ENCODE assay signal across 10 cellular contexts in genomic region chr3:46970391-46971091, GRCh38. TPM values are rescaled to one million over a fixed set of nuclear protein-coding genes. Genes with fewer than 3 reads are reported as not detected.
DNase-seq lines count a peak whose midpoint lies in the region; ATAC-seq, FAIRE-seq and TF ChIP-seq lines count a peak whose summit lies in the region.
"Had no signal": no experiment of that assay in that cellular context is flagged by ENCODE, and none has a peak within 500 bp of the region (broad histone marks: within the 10 kb centered on the region; RNA-seq: fewer than 3 reads in every experiment).

No MANE protein-coding gene starts in this region.

- no peak overlapping the region for H2AFZ ChIP-seq in PC-9

- no peak for ATAC-seq in T-helper 17 cell

- H3K4me3 Mint-ChIP-seq in Calu3 (ENCODE audit: low read depth, unreplicated experiment) (peak overlapping the region; percentile 29), T-helper 17 cell (peak overlapping the region; percentile 25), osteocyte (ENCODE audit: unreplicated experiment) (no peak overlapping the region)

- no peaks in the 10 kb centered on the region for H3K9me2 ChIP-seq in PC-9 (ENCODE audit: insufficient read depth)

- peak; percentile 38 for DNase-seq in Calu3
- no peak for DNase-seq in T-helper 17 cell
- DNase-seq in glomerular visceral epithelial cell (ENCODE audit: extremely low spot score): peak; percentile 77
- DNase-seq in osteocyte (ENCODE audit: extremely low spot score, unreplicated experiment): no peak
- DNase-seq in midbrain (lab: John Stamatoyannopoulos, UW): no peak
- no peak for DNase-seq in GM12891 (ENCODE audit: insufficient read length, low spot score)
- no peak for DNase-seq in GM10248 (ENCODE audit: extremely low spot score)
- DNase-seq in PC-9: no peak
- DNase-seq: EL; stimulated activated CD4-positive, alpha-beta T cell treated with anti-CD3 and anti-CD28 coated beads, Interleukin-1b, Interleukin-23, amount 100 ng/mL, for 48 hours had no signal

- no peak overlapping the region for H3K27ac ChIP-seq in PC-9

- peaks cover 2% of the 10 kb centered on the region; the same call in 1 of the 2 replicates for H3F3A ChIP-seq in PC-9 (ENCODE audit: insufficient read depth, low read depth)

- H3K27me3 Mint-ChIP-seq in Calu3 (ENCODE audit: unreplicated experiment): no peaks in the 10 kb centered on the region
- no peaks in the 10 kb centered on the region for H3K27me3 Mint-ChIP-seq in T-helper 17 cell
- no peaks in the 10 kb centered on the region for H3K27me3 Mint-ChIP-seq in osteocyte (ENCODE audit: unreplicated experiment)

- no TSS peak for BruUV-seq in Calu3 (replicated peaks; lab: Mats Ljungman, UMichigan)
- no TSS peak for BruUV-seq in PC-9 (replicated peaks; lab: Mats Ljungman, UMichigan)

- H3K36me3 ChIP-seq in PC-9 (ENCODE audit: low read depth): no peaks in the 10 kb centered on the region; the same call in 1 of the 2 replicates

- no peak overlapping the region for H3K4me2 ChIP-seq in PC-9

- H3K4me3 ChIP-seq in PC-9: no peak overlapping the region

- H3K4me1 Mint-ChIP-seq in Calu3 (ENCODE audit: low read depth, unreplicated experiment) (peaks cover 80% of the 10 kb centered on the region), T-helper 17 cell (peaks cover 79% of the 10 kb centered on the region), osteocyte (ENCODE audit: unreplicated experiment) (peaks cover 55% of the 10 kb centered on the region)

- POLR2A ChIA-PET in GM10248 (lab: Yijun Ruan, JAX) (no interaction called here), PC-9 (lab: Charles Lee; ENCODE audit: unreplicated experiment) (interaction anchor here (0.6 kb wide), 1 partner anchor 23 kb away, joined by 8 read pairs; no protein-coding TSS in a partner anchor)

- no peaks in the 10 kb centered on the region for H3K9me3 Mint-ChIP-seq in Calu3 (ENCODE audit: low read depth, unreplicated experiment)
- H3K9me3 Mint-ChIP-seq in osteocyte (ENCODE audit: unreplicated experiment): no peaks in the 10 kb centered on the region

- H3K79me2 ChIP-seq in PC-9 (ENCODE audit: low read depth): peaks cover 100% of the 10 kb centered on the region

- peaks cover 86% of the 10 kb centered on the region for H4K20me1 ChIP-seq in PC-9 (ENCODE audit: insufficient read depth)

- peaks cover 9% of the 10 kb centered on the region for H3K4me1 ChIP-seq in PC-9 (replicated peaks; ENCODE audit: insufficient read depth)

- no peak for FAIRE-seq in GM12891 (lab: Jason Lieb, UNC)

- TF ChIP-seq POLR2A in GM12891 (IDR thresholded peaks at IDR 0.05; ENCODE audit: low read depth, low read length): no peak

- no peaks in the 10 kb centered on the region for H3K27me3 ChIP-seq in PC-9 (ENCODE audit: insufficient read depth, low read depth)

- H3K36me3 Mint-ChIP-seq in Calu3 (ENCODE audit: insufficient read depth, unreplicated experiment) (peaks cover 42% of the 10 kb centered on the region), T-helper 17 cell (ENCODE audit: low read depth) (peaks cover 2% of the 10 kb centered on the region), osteocyte (ENCODE audit: unreplicated experiment) (peaks cover 5% of the 10 kb centered on the region)

- no peak for TF ChIP-seq CTCF in Calu3 (IDR thresholded peaks at IDR 0.05; ENCODE audit: unreplicated experiment)
- no peak for TF ChIP-seq CTCF in osteocyte (IDR thresholded peaks at IDR 0.05)
- no peak for TF ChIP-seq CTCF in GM10248 (IDR thresholded peaks at IDR 0.05; ENCODE audit: control extremely low read depth, extremely low read depth, low read depth, missing control alignments)
- TF ChIP-seq CTCF in PC-9 (conservative IDR thresholded peaks at IDR 0.05): no peak

- H3K27ac Mint-ChIP-seq in Calu3 (ENCODE audit: unreplicated experiment) (peak overlapping the region; percentile 58), T-helper 17 cell (peak overlapping the region; percentile 82), osteocyte (ENCODE audit: unreplicated experiment) (peak overlapping the region; percentile 29)

- H3K9me3 ChIP-seq in T-helper 17 cell (ENCODE audit: control insufficient read depth, low read length, poor library complexity, severe bottlenecking) (no peaks in the 10 kb centered on the region), PC-9 (ENCODE audit: insufficient read depth, low read depth) (no peaks in the 10 kb centered on the region)

- CTCF ChIA-PET in Calu3 (lab: Charles Lee): interaction anchor here (0.6 to 1.1 kb wide), 4 partner anchors 12 to 56 kb away, joined by 3 read pairs; no protein-coding TSS in a partner anchor
- CTCF ChIA-PET in GM10248 (lab: Yijun Ruan, JAX): interaction anchor here (1.5 kb wide), 1 partner anchor 12 kb away, joined by 6 read pairs; no protein-coding TSS in a partner anchor
- CTCF ChIA-PET in PC-9 (lab: Charles Lee): no interaction called here

- intact Hi-C loops in Calu3 (cut with micrococcal nuclease; ENCODE audit: unreplicated experiment): no loop called here
- intact Hi-C loops in PC-9 (cut with micrococcal nuclease; ENCODE audit: unreplicated experiment): no loop called here

TF ChIP-seq in GM12891, 5 proteins besides CTCF, POLR2A, EP300 and RAD21:
- TF ChIP-seq TAF1 (IDR thresholded peaks at IDR 0.05; ENCODE audit: low read depth, low read length) (no peak), PAX5 (IDR thresholded peaks at IDR 0.05; ENCODE audit: insufficient read depth, low read length, severe bottlenecking) (no peak), POU2F2 (IDR thresholded peaks at IDR 0.05; ENCODE audit: low read depth, low read length) (no peak), SPI1 (IDR thresholded peaks at IDR 0.05; ENCODE audit: low read depth, low read length) (no peak), POLR2AphosphoS5 (IDR thresholded peaks at IDR 0.05; ENCODE audit: low read depth, low read length) (no peak)

RNA-seq across cellular contexts. Expression of gene CCDC12, which starts 6.0 kb away (rescaled TPM):
- total RNA-seq in Calu3 (2022): 47.3 and 47.5 TPM in 2 replicates
- 10 to 100 TPM; 67.6 to 75.8 TPM for total RNA-seq in T-helper 17 cell
- 34.5 and 37.4 TPM in 2 replicates for total RNA-seq in osteocyte
- 55.8 TPM for polyA plus RNA-seq in GM12891 (2012; ENCODE audit: low read depth, missing spikeins)
- 39.3 and 43.1 TPM in 2 replicates for total RNA-seq in PC-9 (2021)

RNA-seq across cellular contexts. Expression of gene NBEAL2, which starts 8.9 kb away (rescaled TPM):
- total RNA-seq in Calu3 (2022) (115 and 143 TPM in 2 replicates), T-helper 17 cell (100 to 1,000 TPM; 285 to 303 TPM), osteocyte (14.0 and 21.8 TPM in 2 replicates), PC-9 (2021) (69.7 and 81.0 TPM in 2 replicates)
- polyA plus RNA-seq in GM12891 (2012; ENCODE audit: low read depth, missing spikeins): 53.4 TPM

Comparison
In these comparisons a context has a peak if more than half of its experiments do, and no peak if none do; other contexts are left out.
1. DNase-seq: peak in Calu3 (single experiment) and glomerular visceral epithelial cell (single experiment); none in T-helper 17 cell (0 of 3), osteocyte (single experiment), midbrain (single experiment), GM12891 (single experiment), GM10248 (single experiment) and PC-9 (0 of 2).
2. H3K27ac Mint-ChIP-seq: peak in every context shown above with its lines; median percentile 82 in T-helper 17 cell; 58 in Calu3; 29 in osteocyte.